Comparison of ENCODE assay signal across 12 cellular contexts in the genomic region with DNA sequence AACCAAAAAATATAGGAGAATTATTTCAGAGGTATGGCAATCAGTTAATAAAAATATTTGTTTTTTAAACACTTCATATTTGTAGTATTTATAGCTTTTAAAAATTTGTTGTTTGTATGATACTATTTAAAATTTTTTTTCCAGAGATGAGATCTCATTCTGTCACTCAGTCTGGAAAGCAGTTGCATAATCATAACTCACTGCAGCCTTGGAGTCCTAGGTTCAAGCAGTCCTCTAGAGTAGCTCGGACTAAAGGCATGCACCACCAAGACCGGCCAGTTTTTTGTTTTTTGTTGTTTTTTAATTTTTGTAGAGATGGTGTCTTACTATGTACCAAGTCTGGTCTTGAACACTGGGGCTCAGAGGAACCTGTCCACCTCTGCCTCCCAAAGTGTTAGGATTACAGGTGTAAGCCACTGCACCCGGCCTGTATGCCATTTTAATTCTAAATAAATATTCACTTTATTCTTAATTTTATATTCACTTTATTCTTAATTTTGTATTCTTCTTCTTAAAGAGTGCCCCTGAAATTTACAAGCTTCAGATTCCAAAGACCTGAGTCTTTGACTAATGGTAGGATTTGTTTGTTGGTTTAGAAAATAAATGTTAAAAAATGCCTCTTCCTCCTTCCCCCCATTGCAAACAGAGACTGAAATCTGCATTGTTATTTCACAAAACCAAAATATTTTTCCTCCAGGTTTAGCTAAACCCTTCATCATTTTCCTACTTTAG. TPM values are rescaled to one million over a fixed set of nuclear protein-coding genes. Genes with fewer than 3 reads are reported as not detected.
A peak's percentile ranks its signal among the peaks of the same experiment; 100 is the strongest.
DNase-seq lines count a peak whose midpoint lies in the region; ATAC-seq and TF ChIP-seq lines count a peak whose summit lies in the region.
"Had no signal": no experiment of that assay in that cellular context is flagged by ENCODE, and none has a peak within 500 bp of the region (broad histone marks: within the 10 kb centered on the region; RNA-seq: fewer than 3 reads in every experiment).

No MANE protein-coding gene starts in this region.

- peak overlapping the region; percentile 68 for H3K27ac Mint-ChIP-seq in mesothelial cell of epicardium

- no peak for ATAC-seq in HCT116
- ATAC-seq in HG02981 (IDR thresholded peaks at IDR 0.05; ENCODE audit: unreplicated experiment): no peak

- H3K9me3 ChIP-seq in HCT116 (ENCODE audit: control insufficient read depth in 1 of 2, insufficient read depth in 1 of 2, low read depth in 1 of 2, low read length in 2 of 2) (no peaks in the 10 kb centered on the region), adrenal gland (replicated peaks in 1 of 3) (no peaks in the 10 kb centered on the region)
- H3K9me3 ChIP-seq: MG63 had no signal

- H3K9me3 Mint-ChIP-seq in mesothelial cell of epicardium: no peaks in the 10 kb centered on the region

- no peak overlapping the region for H3K4me3 Mint-ChIP-seq in mesothelial cell of epicardium

- H3K4me1 Mint-ChIP-seq in mesothelial cell of epicardium: peaks cover 9% of the 10 kb centered on the region

- 36 to 45% (median 41%) methylated on average over 3 of the region's 3 CpGs for WGBS in adrenal gland, 4 donors

- H3K79me2 ChIP-seq in ACC112 (ENCODE audit: control insufficient read depth, insufficient read depth, low read length, unreplicated experiment) (peaks cover 99% of the 10 kb centered on the region), HCT116 (ENCODE audit: insufficient read depth, low read length) (peaks cover 100% of the 10 kb centered on the region)

- peak overlapping the region; percentile 22; the same call in 1 of the 2 replicates for H3K4me3 ChIP-seq in ACC112 (ENCODE audit: low read depth, low read length)
- no peak overlapping the region for H3K4me3 ChIP-seq in HCT116 (replicated peaks in 1 of 2; ENCODE audit: low read depth in 1 of 2, low read length in 2 of 2)
- H3K4me3 ChIP-seq in adrenal gland: peak overlapping the region in 1 of 4 donors; percentile 25
- H3K4me3 ChIP-seq: MG63, SK-N-MC had no signal

- TF ChIP-seq CTCF in HCT116 (IDR thresholded peaks at IDR 0.05 in 2 of 3, conservative IDR thresholded peaks at IDR 0.05 in 1 of 3; ENCODE audit: borderline replicate concordance in 1 of 3, insufficient read depth in 1 of 3, low read depth in 2 of 3, low read length in 2 of 3) (no peak), adrenal gland (IDR thresholded peaks at IDR 0.05) (no peak), mesothelial cell of epicardium (IDR thresholded peaks at IDR 0.05; ENCODE audit: unreplicated experiment) (no peak), RWPE1 (conservative IDR thresholded peaks at IDR 0.05; ENCODE audit: low read depth) (no peak)

- POLR2A ChIA-PET in HCT116 (lab: Charles Lee) (interaction anchor here (1.1 kb wide), 1 partner anchor 43 kb away, joined by 4 read pairs; no protein-coding TSS in a partner anchor), RWPE1 (lab: Yijun Ruan, JAX; ENCODE audit: low non-redundant PET) (no interaction called here)

- RAD21 ChIA-PET in HCT116 (lab: Charles Lee; ENCODE audit: low non-redundant PET in 1 of 2, low total read pairs in 2 of 2, uncharacterized antibody in 2 of 2, unreplicated experiment in 2 of 2): no interaction called here

- H3K36me3 Mint-ChIP-seq in mesothelial cell of epicardium: no peaks in the 10 kb centered on the region

- no peak overlapping the region for H2AFZ ChIP-seq in ACC112 (ENCODE audit: low read length, unreplicated experiment)
- no peak overlapping the region for H2AFZ ChIP-seq in HCT116 (ENCODE audit: low read depth, low read length, poor library complexity, severe bottlenecking)

- H3K4me2 ChIP-seq in HCT116 (ENCODE audit: low read length): peak overlapping the region; percentile 85

- TF ChIP-seq RAD21 in HCT116 (IDR thresholded peaks at IDR 0.05; ENCODE audit: low read depth): no peak

- no peaks in the 10 kb centered on the region for H3K27me3 Mint-ChIP-seq in mesothelial cell of epicardium (ENCODE audit: low read depth)

- peak overlapping the region; percentile 8; the same call in 1 of the 2 replicates for H3K9ac ChIP-seq in HCT116 (ENCODE audit: low read length)

- CTCF ChIA-PET in HCT116 (lab: Charles Lee): no interaction called here
- CTCF ChIA-PET in RWPE1 (lab: Yijun Ruan, JAX): no interaction called here

- TF ChIP-seq POLR2A in HCT116 (IDR thresholded peaks at IDR 0.05; ENCODE audit: borderline replicate concordance, extremely low read depth, insufficient read depth, insufficient read length) (no peak), adrenal gland (IDR thresholded peaks at IDR 0.05) (peak in 1 of 2 donors; percentile 41)

- H3K27me3 ChIP-seq in ACC112 (ENCODE audit: insufficient read depth, low read length) (no peaks in the 10 kb centered on the region), HCT116 (ENCODE audit: insufficient read depth, low read length) (no peaks in the 10 kb centered on the region), adrenal gland (no peaks in the 10 kb centered on the region)
- H3K27me3 ChIP-seq: MG63 had no signal

- no TSS peak for BruUV-seq in HCT116 (replicated peaks; lab: Mats Ljungman, UMichigan)

- H3K27ac ChIP-seq in ACC112 (ENCODE audit: low read depth, low read length): peak overlapping the region; percentile 23; the same call in 1 of the 2 replicates
- peak overlapping the region; percentile 54; the same call in 1 of the 2 replicates for H3K27ac ChIP-seq in HCT116 (ENCODE audit: low read depth, low read length)
- H3K27ac ChIP-seq in adrenal gland: peak overlapping the region in 3 of 5 donors; percentile 6 to 26 (median 20)
- H3K27ac ChIP-seq in RWPE1: no peak overlapping the region
- H3K27ac ChIP-seq: SK-N-MC had no signal

- H3K36me3 ChIP-seq in ACC112 (ENCODE audit: insufficient read depth, low read length): peaks cover 19% of the 10 kb centered on the region
- H3K36me3 ChIP-seq in HCT116 (ENCODE audit: control insufficient read depth in 1 of 2, insufficient read depth in 2 of 2, low read length in 2 of 2): peaks cover 2 to 5% of the 10 kb centered on the region in 2 experiments; a peak in 1 of 4 replicates
- no peaks in the 10 kb centered on the region for H3K36me3 ChIP-seq in adrenal gland (replicated peaks in 1 of 2)
- H3K36me3 ChIP-seq: MG63 had no signal

- H3K4me1 ChIP-seq in ACC112 (ENCODE audit: control insufficient read depth, insufficient read depth, low read length, unreplicated experiment): peaks cover 91% of the 10 kb centered on the region
- H3K4me1 ChIP-seq in HCT116 (ENCODE audit: control insufficient read depth in 1 of 2, insufficient read depth in 2 of 2, low read length in 2 of 2): peaks cover 97 to 99% of the 10 kb centered on the region in 2 experiments
- peaks cover 68 to 95% of the 10 kb centered on the region in 2 donors for H3K4me1 ChIP-seq in adrenal gland (replicated peaks in 1 of 2)

- no peaks in the 10 kb centered on the region for H3K9me2 ChIP-seq in HCT116 (ENCODE audit: insufficient read depth)

- intact Hi-C loops in HCT116 (cut with micrococcal nuclease): no loop called here
- intact Hi-C loops in adrenal gland (cut with DNase I): loop anchor here in 1 of 2 donors (10.0 kb wide), 1 partner anchor 79 kb away; no protein-coding TSS in a partner anchor

- H4K20me1 ChIP-seq in HCT116 (ENCODE audit: insufficient read depth): peaks cover 13% of the 10 kb centered on the region

- DNase-seq in HCT116 (ENCODE audit: low read depth, low spot score) (no peak), adrenal gland (no peak), mesothelial cell of epicardium (ENCODE audit: low spot score in 2 of 2, unreplicated experiment in 2 of 2) (no peak), NCI-H1092 treated with DMSO at 0.1 percent for 48 hours (lab: John Stamatoyannopoulos, UW) (no peak), COR-L47 (lab: John Stamatoyannopoulos, UW) (no peak), RWPE1 (ENCODE audit: low spot score) (no peak)
- DNase-seq: central memory CD4-positive, alpha-beta T cell; MG63; NCI-H524 treated with DMSO at 0.1 percent for 48 hours had no signal

TF ChIP-seq in HCT116, 20 proteins besides CTCF, POLR2A, EP300 and RAD21:
- no peak for TF ChIP-seq POLR2AphosphoS5 (IDR thresholded peaks at IDR 0.05; ENCODE audit: low read depth, low read length)
- TF ChIP-seq, protein P1, sequence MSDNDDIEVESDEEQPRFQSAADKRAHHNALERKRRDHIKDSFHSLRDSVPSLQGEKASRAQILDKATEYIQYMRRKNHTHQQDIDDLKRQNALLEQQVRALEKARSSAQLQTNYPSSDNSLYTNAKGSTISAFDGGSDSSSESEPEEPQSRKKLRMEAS (IDR thresholded peaks at IDR 0.05): no peak

RNA-seq across cellular contexts. Expression of a gene that starts 9.4 kb away (rescaled TPM):
- total RNA-seq in HCT116 (2021; ENCODE audit: unreplicated experiment) (22.5 TPM), adrenal gland (100 to 1,000 TPM; 142 to 296 (median 178) TPM), mesothelial cell of epicardium (14.6 to 15.8 TPM (median 15.6 TPM) in 3 replicates)
- 8.1 and 8.9 TPM in 2 replicates for polyA plus RNA-seq in HCT116 (2012)
- polyA plus RNA-seq in adrenal gland: 100 to 1,000 TPM in 1 of 3 donors, 10 to 100 TPM in 2; 19.1 to 128 (median 20.8) TPM
